ENCODE assay signal across 20 cellular contexts in genomic region chr12:116890330-116890729, GRCh38. TPM values are rescaled to one million over a fixed set of nuclear protein-coding genes. Genes with fewer than 3 reads are reported as not detected.
DNase-seq lines count a peak whose midpoint lies in the region; ATAC-seq and TF ChIP-seq lines count a peak whose summit lies in the region.
"Had no signal": no experiment of that assay in that cellular context is flagged by ENCODE, and none has a peak within 500 bp of the region (broad histone marks: within the 10 kb centered on the region; RNA-seq: fewer than 3 reads in every experiment).

No MANE protein-coding gene starts in this region.

- no peak for TF ChIP-seq CTCF in WTC11 (IDR thresholded peaks at IDR 0.05)

- CTCF ChIA-PET in WTC11 (lab: Charles Lee) = no interaction called here

- H3K27ac Mint-ChIP-seq in WTC11 = no peak overlapping the region
- H3K27ac Mint-ChIP-seq in central memory CD8-positive, alpha-beta T cell (ENCODE audit: low read depth) = no peak overlapping the region
- H3K27ac Mint-ChIP-seq: B cell; CD4-positive, alpha-beta T cell had no signal

- 0 out of 2 replicates have a peak, but pooled peaks cover 2% of the 10 kb centered on the region for H3K4me1 Mint-ChIP-seq in WTC11
- no peaks in the 10 kb centered on the region for H3K4me1 Mint-ChIP-seq in central memory CD8-positive, alpha-beta T cell
- H3K4me1 Mint-ChIP-seq: CD8-positive, alpha-beta memory T cell had no signal

- DNase-seq in WTC11 (ENCODE audit: low spot score) = no peak
- DNase-seq in central memory CD8-positive, alpha-beta T cell (ENCODE audit: low spot score in 2 of 2) = no peak
- no peak for DNase-seq in Right ventricle myocardium superior
- DNase-seq in A172 (ENCODE audit: low spot score) = no peak
- DNase-seq: 8988T; AML-193; CD4-positive, alpha-beta T cell; CD8-positive, alpha-beta memory T cell; COR-L47; DMS 273 treated with DMSO at 0.1 percent for 48 hours; DMS153; DMS53; DMS79; DND-41; EL; GDM1 had no signal

- H3K36me3 Mint-ChIP-seq in WTC11 = no peaks in the 10 kb centered on the region
- no peaks in the 10 kb centered on the region for H3K36me3 Mint-ChIP-seq in central memory CD8-positive, alpha-beta T cell (ENCODE audit: insufficient read depth)
- H3K36me3 Mint-ChIP-seq: CD8-positive, alpha-beta memory T cell had no signal

- H3K9me3 Mint-ChIP-seq in WTC11 = peaks cover 9% of the 10 kb centered on the region
- no peaks in the 10 kb centered on the region for H3K9me3 Mint-ChIP-seq in central memory CD8-positive, alpha-beta T cell
- H3K9me3 Mint-ChIP-seq: CD4-positive, alpha-beta T cell; CD8-positive, alpha-beta memory T cell had no signal

- ATAC-seq in WTC11 = no peak
- ATAC-seq in central memory CD8-positive, alpha-beta T cell (replicated peaks; ENCODE audit: extremely low read depth, poor library complexity, severe bottlenecking) = no peak
- ATAC-seq in Right ventricle myocardium superior (ENCODE audit: poor library complexity) = no peak
- ATAC-seq in GM21360 (IDR thresholded peaks at IDR 0.05; ENCODE audit: unreplicated experiment) = no peak
- ATAC-seq: A549, GM12878 had no signal

- POLR2A ChIA-PET in WTC11 (lab: Charles Lee) = interaction anchor here (0.7 kb wide), 1 partner anchor 52 kb away, joined by 3 read pairs; no protein-coding TSS in a partner anchor

- intact Hi-C loops in Right ventricle myocardium superior (cut with DNase I) = no loop called here

- H3K4me3 Mint-ChIP-seq in WTC11 = no peak overlapping the region
- H3K4me3 Mint-ChIP-seq in central memory CD8-positive, alpha-beta T cell = peak overlapping the region; percentile 29
- H3K4me3 Mint-ChIP-seq: B cell; CD4-positive, alpha-beta T cell; CD8-positive, alpha-beta memory T cell had no signal

- no peaks in the 10 kb centered on the region; the same call in 1 of the 2 replicates for H3K27me3 Mint-ChIP-seq in WTC11 (ENCODE audit: low read depth)
- peaks cover 42% of the 10 kb centered on the region for H3K27me3 Mint-ChIP-seq in central memory CD8-positive, alpha-beta T cell

TF ChIP-seq in WTC11, 78 proteins besides CTCF, POLR2A, EP300 and RAD21:
- TF ChIP-seq GTF2I (CRISPR knock-in tag; conservative IDR thresholded peaks at IDR 0.05) (peak; percentile 78; the same call in 1 of the 2 replicates), SMAD4 (CRISPR knock-in tag; IDR thresholded peaks at IDR 0.05) (no peak)

RNA-seq across cellular contexts. Expression of gene HRK, which starts 9.1 kb away (rescaled TPM):
- total RNA-seq in WTC11 (2021) (1.4 to 3.5 TPM (median 1.6 TPM) in 3 replicates), Right ventricle myocardium superior (0.27 TPM)
- 0.55 and 0.86 TPM in 2 replicates for total RNA-seq in A172 (2014; rRNA removed; shearing (Covaris generic))
- total RNA-seq: CD4-positive, alpha-beta T cell; CD8-positive, alpha-beta memory T cell; GM12878 had no signal

RNA-seq across cellular contexts. Expression of gene FBXW8, which starts 20.4 kb away (rescaled TPM):
- total RNA-seq in WTC11 (2021) (15.6 to 18.5 TPM (median 18.0 TPM) in 3 replicates), Right ventricle myocardium superior (5.5 TPM)
- total RNA-seq in A172 (2014; rRNA removed; shearing (Covaris generic)) = 15.4 and 16.8 TPM in 2 replicates
